18 cellular contexts compared by ENCODE assay signal in genomic region chr15:88803920-88804247, GRCh38. TPM values are rescaled to one million over a fixed set of nuclear protein-coding genes. Genes with fewer than 3 reads are reported as not detected.
DNase-seq lines count a peak whose midpoint lies in the region; ATAC-seq and TF ChIP-seq lines count a peak whose summit lies in the region.
"Had no signal": no experiment of that assay in that cellular context is flagged by ENCODE, and none has a peak within 500 bp of the region (broad histone marks: within the 10 kb centered on the region; RNA-seq: fewer than 3 reads in every experiment).

No MANE protein-coding gene starts in this region.

- H3K9me3 ChIP-seq in CD8-positive, alpha-beta T cell (ENCODE audit: low read length), result no peaks in the 10 kb centered on the region
- H3K9me3 ChIP-seq in trophoblast cell (ENCODE audit: insufficient read depth, low read depth, low read length), result no peaks in the 10 kb centered on the region

- no peak for DNase-seq in CD8-positive, alpha-beta T cell
- DNase-seq in WTC11 (ENCODE audit: low spot score), result no peak
- no peak for DNase-seq in trophoblast cell
- DNase-seq in NCI-H526 treated with DMSO at 0.1 percent for 48 hours (lab: John Stamatoyannopoulos, UW), result no peak
- DNase-seq in retina, result no peak
- DNase-seq in D341Med (ENCODE audit: low spot score), result no peak
- DNase-seq in NK-92 (lab: John Stamatoyannopoulos, UW; ENCODE audit: unreplicated experiment), result no peak
- DNase-seq: activated CD4-positive, alpha-beta memory T cell treated with anti-CD3 and anti-CD28 coated beads, Interleukin-2, amount 10 ng/mL, durations not matched to agents 7 days and 5 days; activated T-cell treated with anti-CD3 and anti-CD28 coated beads, Interleukin-2, amount 50 U/mL, for 1 hour; NCI-H2029 treated with DMSO at 0.1 percent for 48 hours; NCI-H510A; stimulated activated naive CD8-positive, alpha-beta T cell treated with anti-CD3 and anti-CD28 coated beads, Interleukin-15, Interleukin-2, amounts not matched to agents 100 U/mL and 50 U/mL, for 24 hours had no signal

- peaks cover 65% of the 10 kb centered on the region for H3K27me3 Mint-ChIP-seq in CD8-positive, alpha-beta T cell (ENCODE audit: low read depth)
- peaks cover 76% of the 10 kb centered on the region for H3K27me3 Mint-ChIP-seq in WTC11 (ENCODE audit: low read depth)

- no peaks in the 10 kb centered on the region for H3K36me3 Mint-ChIP-seq in CD8-positive, alpha-beta T cell
- no peaks in the 10 kb centered on the region for H3K36me3 Mint-ChIP-seq in WTC11
- H3K36me3 Mint-ChIP-seq: activated naive CD4-positive, alpha-beta T cell treated with anti-CD3 and anti-CD28 coated beads, Interleukin-2, amount 50 U/mL, for 24 hours had no signal

- H4K12ac ChIP-seq in trophoblast cell (ENCODE audit: low read depth, low read length), result no peak overlapping the region

- no peak overlapping the region for H2AFZ ChIP-seq in trophoblast cell (ENCODE audit: insufficient read depth, low read length, poor library complexity)

- no peak overlapping the region for H3K18ac ChIP-seq in trophoblast cell (ENCODE audit: low read length)

- H3K79me1 ChIP-seq in trophoblast cell (ENCODE audit: low read length), result peaks cover 6% of the 10 kb centered on the region

- H3K4me1 ChIP-seq in CD8-positive, alpha-beta T cell (ENCODE audit: insufficient read depth, low read length), result no peaks in the 10 kb centered on the region
- peaks cover 9 to 15% of the 10 kb centered on the region in 2 experiments for H3K4me1 ChIP-seq in trophoblast cell (ENCODE audit: control insufficient read depth in 1 of 2, insufficient read depth in 2 of 2, low read length in 2 of 2)

- H3K27ac ChIP-seq in CD8-positive, alpha-beta T cell (ENCODE audit: low read depth, low read length), result no peak overlapping the region
- no peak overlapping the region for H3K27ac ChIP-seq in trophoblast cell (ENCODE audit: low read depth, low read length)
- H3K27ac ChIP-seq: KMS-11 had no signal

- no peak overlapping the region for H3K27ac Mint-ChIP-seq in CD8-positive, alpha-beta T cell
- no peak overlapping the region for H3K27ac Mint-ChIP-seq in WTC11
- H3K27ac Mint-ChIP-seq: activated CD4-positive, alpha-beta memory T cell treated with anti-CD3 and anti-CD28 coated beads, Interleukin-2, amount 10 ng/mL, durations not matched to agents 7 days and 5 days; activated naive CD4-positive, alpha-beta T cell treated with anti-CD3 and anti-CD28 coated beads, Interleukin-2, amount 50 U/mL, for 24 hours had no signal

- H3K27me3 ChIP-seq in CD8-positive, alpha-beta T cell (ENCODE audit: insufficient read depth, low read length), result peaks cover 9% of the 10 kb centered on the region
- H3K27me3 ChIP-seq in trophoblast cell (ENCODE audit: insufficient read depth, low read length), result peaks cover 22% of the 10 kb centered on the region

- H3K4me3 ChIP-seq in CD8-positive, alpha-beta T cell (ENCODE audit: low read depth, low read length), result no peak overlapping the region
- H3K4me3 ChIP-seq in iPS-11a (ENCODE audit: low read depth, low read length) (peak overlapping the region; percentile 62), trophoblast cell (ENCODE audit: low read depth, low read length) (peak overlapping the region; percentile 71)

- ATAC-seq in CD8-positive, alpha-beta T cell, result no peak
- no peak for ATAC-seq in WTC11
- ATAC-seq: Right ventricle myocardium inferior; stimulated activated naive CD8-positive, alpha-beta T cell treated with anti-CD3 and anti-CD28 coated beads, Interleukin-15, Interleukin-2, amounts not matched to agents 100 U/mL and 50 U/mL, for 24 hours had no signal

- no peak overlapping the region for H3K9ac ChIP-seq in trophoblast cell (ENCODE audit: low read length)
- H3K9ac ChIP-seq: KMS-11 had no signal

- H3K4ac ChIP-seq in trophoblast cell (ENCODE audit: low read depth, low read length), result no peak overlapping the region

- CTCF ChIA-PET in CD8-positive, alpha-beta T cell (lab: Charles Lee), result interaction anchor here (1.3 kb wide), 1 partner anchor 178 kb away, joined by 3 read pairs; no protein-coding TSS in a partner anchor
- CTCF ChIA-PET in WTC11 (lab: Charles Lee), result interaction anchor here (0.6 to 2.1 kb wide), 10 partner anchors 10 to 403 kb away, joined by 3 to 8 read pairs (median 5); no protein-coding TSS in a partner anchor

- no CpG with 5 or more reads among the region's 10 CpGs for WGBS in trophoblast cell (ENCODE audit: extremely low coverage, insufficient coverage, insufficient read length)

- no peak overlapping the region for H2BK12ac ChIP-seq in trophoblast cell (ENCODE audit: low read length)

- no peak overlapping the region for H4K91ac ChIP-seq in trophoblast cell (ENCODE audit: low read depth, low read length)

- peak overlapping the region; percentile 92 for H3K4me2 ChIP-seq in trophoblast cell (ENCODE audit: low read length)
- H3K4me2 ChIP-seq: KMS-11 had no signal

- TF ChIP-seq CTCF in CD8-positive, alpha-beta T cell (IDR thresholded peaks at IDR 0.05), result no peak
- TF ChIP-seq CTCF in WTC11 (IDR thresholded peaks at IDR 0.05), result no peak

- H2AK5ac ChIP-seq in trophoblast cell (ENCODE audit: low read length), result no peak overlapping the region

- H3K79me2 ChIP-seq in trophoblast cell (ENCODE audit: control insufficient read depth, insufficient read depth, low read length, poor library complexity), result peaks cover 2% of the 10 kb centered on the region

- POLR2A ChIA-PET in CD8-positive, alpha-beta T cell (lab: Charles Lee), result no interaction called here
- POLR2A ChIA-PET in WTC11 (lab: Charles Lee), result no interaction called here

- H2BK120ac ChIP-seq in trophoblast cell (ENCODE audit: insufficient read depth, low read length, poor library complexity), result no peak overlapping the region

- H3K14ac ChIP-seq in trophoblast cell (ENCODE audit: low read length), result no peak overlapping the region

- no peak overlapping the region for H2BK5ac ChIP-seq in trophoblast cell (ENCODE audit: low read depth, low read length, poor library complexity)

- H3K9me3 Mint-ChIP-seq in CD8-positive, alpha-beta T cell, result no peaks in the 10 kb centered on the region
- no peaks in the 10 kb centered on the region for H3K9me3 Mint-ChIP-seq in WTC11
- H3K9me3 Mint-ChIP-seq: activated CD4-positive, alpha-beta memory T cell treated with anti-CD3 and anti-CD28 coated beads, Interleukin-2, amount 10 ng/mL, durations not matched to agents 7 days and 5 days; activated naive CD4-positive, alpha-beta T cell treated with anti-CD3 and anti-CD28 coated beads, Interleukin-2, amount 50 U/mL, for 24 hours had no signal

- no peaks in the 10 kb centered on the region for H3K36me3 ChIP-seq in CD8-positive, alpha-beta T cell (ENCODE audit: insufficient read depth, low read length)
- no peaks in the 10 kb centered on the region for H3K36me3 ChIP-seq in trophoblast cell (ENCODE audit: control insufficient read depth in 1 of 2, insufficient read depth in 2 of 2, low read length in 2 of 2)

- peak overlapping the region; percentile 1 for H3K4me3 Mint-ChIP-seq in CD8-positive, alpha-beta T cell
- H3K4me3 Mint-ChIP-seq in WTC11, result peak overlapping the region; percentile 66
- H3K4me3 Mint-ChIP-seq: activated CD4-positive, alpha-beta memory T cell treated with anti-CD3 and anti-CD28 coated beads, Interleukin-2, amount 10 ng/mL, durations not matched to agents 7 days and 5 days; activated naive CD4-positive, alpha-beta T cell treated with anti-CD3 and anti-CD28 coated beads, Interleukin-2, amount 50 U/mL, for 24 hours had no signal

- intact Hi-C loops in CD8-positive, alpha-beta T cell (cut with DNase I, micrococcal nuclease), result no loop called here

- no peak overlapping the region for H4K8ac ChIP-seq in trophoblast cell (ENCODE audit: low read depth, low read length)

- H3K4me1 Mint-ChIP-seq in CD8-positive, alpha-beta T cell (ENCODE audit: low read depth), result peaks cover 12% of the 10 kb centered on the region
- peaks cover 11% of the 10 kb centered on the region for H3K4me1 Mint-ChIP-seq in WTC11

- H3K23ac ChIP-seq in trophoblast cell (ENCODE audit: low read length), result no peak overlapping the region

TF ChIP-seq in WTC11, 78 proteins besides CTCF, POLR2A, EP300 and RAD21:
- TF ChIP-seq TEAD4 (CRISPR knock-in tag; IDR thresholded peaks at IDR 0.05) (no peak), ESRRA (CRISPR knock-in tag; IDR thresholded peaks at IDR 0.05; ENCODE audit: borderline replicate concordance) (no peak)
- TF ChIP-seq, protein P1, sequence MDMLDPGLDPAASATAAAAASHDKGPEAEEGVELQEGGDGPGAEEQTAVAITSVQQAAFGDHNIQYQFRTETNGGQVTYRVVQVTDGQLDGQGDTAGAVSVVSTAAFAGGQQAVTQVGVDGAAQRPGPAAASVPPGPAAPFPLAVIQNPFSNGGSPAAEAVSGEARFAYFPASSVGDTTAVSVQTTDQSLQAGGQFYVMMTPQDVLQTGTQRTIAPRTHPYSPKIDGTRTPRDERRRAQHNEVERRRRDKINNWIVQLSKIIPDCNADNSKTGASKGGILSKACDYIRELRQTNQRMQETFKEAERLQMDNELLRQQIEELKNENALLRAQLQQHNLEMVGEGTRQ (CRISPR knock-in tag; IDR thresholded peaks at IDR 0.05), result peak; percentile 9; the same call in 1 of the 2 replicates

RNA-seq across cellular contexts. Expression of gene ACAN, which starts 0.6 kb away (rescaled TPM):
- total RNA-seq in CD8-positive, alpha-beta T cell, result not detected
- 0.60 to 1.4 TPM (median 0.80 TPM) in 3 replicates for total RNA-seq in WTC11 (2021)
- 28.9 and 30.8 TPM in 2 replicates for polyA plus RNA-seq in trophoblast cell (2013)
- total RNA-seq: activated CD4-positive, alpha-beta memory T cell treated with anti-CD3 and anti-CD28 coated beads, Interleukin-2, amount 10 ng/mL, durations not matched to agents 7 days and 5 days; lung microvascular endothelial cell; Right ventricle myocardium inferior had no signal
- polyA plus RNA-seq: keratinocyte had no signal
